Comparison of ENCODE assay signal across 18 cellular contexts in genomic region chr6:167739721-167740475, GRCh38.
"Had no signal": no experiment of that assay in that cellular context is flagged by ENCODE, and none has a peak within 500 bp of the region (broad histone marks: within the 10 kb centered on the region; RNA-seq: fewer than 3 reads in every experiment).

No MANE protein-coding gene starts in this region.

- H3K4me1 ChIP-seq: foreskin keratinocyte, psoas muscle, tibial artery, upper lobe of left lung had no signal

- H3K4me3 ChIP-seq: lung, psoas muscle, tibial artery, upper lobe of left lung, vagina had no signal

- DNase-seq: effector memory CD4-positive, alpha-beta T cell; foreskin keratinocyte; left colon; left ventricle myocardium superior; mesendoderm; naive thymus-derived CD4-positive, alpha-beta T cell; nephron progenitor cell; psoas muscle; retina; small intestine; stimulated activated CD4-positive, alpha-beta T cell treated with anti-CD3 and anti-CD28 coated beads, Interleukin-2, amount 100 ng/mL, for 48 hours; stimulated activated naive CD4-positive, alpha-beta T cell treated with Interleukin-2 at 50 U/mL for 16 hours; upper lobe of left lung had no signal

- H3K27ac Mint-ChIP-seq: nephron progenitor cell had no signal

- ATAC-seq: foreskin keratinocyte; left colon; left ventricle myocardium superior; naive thymus-derived CD4-positive, alpha-beta T cell; psoas muscle; sciatic nerve had no signal

- H3K9me3 ChIP-seq: neutrophil, psoas muscle, tibial artery, upper lobe of left lung, vagina had no signal

- H3K36me3 ChIP-seq: neutrophil, tibial artery, upper lobe of left lung, vagina had no signal

- H3K27me3 ChIP-seq: foreskin keratinocyte, neutrophil, upper lobe of left lung, vagina had no signal

- H3K4me3 Mint-ChIP-seq: naive thymus-derived CD4-positive, alpha-beta T cell; nephron progenitor cell had no signal

- H3K27ac ChIP-seq: foreskin keratinocyte, neutrophil, psoas muscle, tibial artery, upper lobe of left lung, vagina had no signal
